8 cellular contexts compared by ENCODE assay signal in the genomic region with DNA sequence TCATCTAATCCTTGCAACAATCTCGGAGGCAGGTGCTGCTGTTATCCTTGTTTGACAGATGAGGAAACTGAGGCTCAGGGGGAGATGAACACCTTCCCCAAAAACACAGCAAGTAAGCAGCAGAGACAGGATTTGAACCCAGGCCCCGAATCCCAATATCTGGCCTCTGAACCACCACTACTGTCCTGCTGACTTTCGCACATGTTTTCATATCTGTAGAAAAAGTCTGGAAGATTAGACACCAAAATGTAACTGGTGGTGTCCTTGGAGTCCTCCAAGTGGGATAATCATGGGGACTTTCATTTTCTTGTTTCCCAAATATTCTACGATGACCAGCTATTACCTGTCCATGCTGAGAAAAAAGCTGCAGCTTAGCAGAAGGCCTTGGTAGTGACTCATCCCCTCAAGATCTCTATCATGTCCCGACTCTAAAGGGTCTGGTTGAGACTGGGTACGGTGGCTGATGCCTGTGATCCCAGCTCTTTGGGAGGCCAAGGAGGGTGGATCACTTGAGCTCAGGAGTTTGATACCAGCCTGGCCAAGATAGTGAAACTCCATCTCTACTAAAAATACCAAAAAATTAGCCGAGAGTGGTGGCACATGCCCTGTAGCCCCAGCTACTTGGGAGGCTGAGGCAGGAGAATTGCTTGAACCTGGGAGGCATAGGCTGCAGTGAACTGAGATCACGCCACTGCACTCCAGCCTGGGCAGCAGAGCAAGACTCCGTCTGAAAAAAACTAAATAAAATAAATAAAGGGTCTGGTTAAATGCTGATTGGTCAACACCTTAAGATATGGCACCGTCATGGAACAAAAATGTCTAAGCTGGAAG. TPM values are rescaled to one million over a fixed set of nuclear protein-coding genes. Genes with fewer than 3 reads are reported as not detected.
A peak's percentile ranks its signal among the peaks of the same experiment; 100 is the strongest.
DNase-seq lines count a peak whose midpoint lies in the region; TF ChIP-seq lines count a peak whose summit lies in the region.
"Had no signal": no experiment of that assay in that cellular context is flagged by ENCODE, and none has a peak within 500 bp of the region (broad histone marks: within the 10 kb centered on the region; RNA-seq: fewer than 3 reads in every experiment).

No MANE protein-coding gene starts in this region.

- intact Hi-C loops in activated T-helper 1 cell treated with anti-CD3 and anti-CD28 coated beads, Interleukin-12 subunit alpha, Interleukin-12 subunit beta, Interleukin-2, Interleukin-4 antibody, amounts not matched to agents 30 ng/mL and 10 ng/mL and 1 ng/mL, durations not matched to agents 14 hours and 24 hours and 36 hours (cut with micrococcal nuclease) = no loop called here

- DNase-seq in HFFc6 (peak; percentile 57), islet precursor cell (peak; percentile 70), substantia nigra (lab: John Stamatoyannopoulos, UW) (no peak), putamen (ENCODE audit: low spot score) (no peak), nucleus accumbens (lab: John Stamatoyannopoulos, UW) (no peak), type B pancreatic cell (ENCODE audit: extremely low spot score, unreplicated experiment) (no peak)
- DNase-seq in activated T-helper 1 cell treated with anti-CD3 and anti-CD28 coated beads, Interleukin-12 subunit alpha, Interleukin-12 subunit beta, Interleukin-2, Interleukin-4 antibody, amounts not matched to agents 30 ng/mL and 10 ng/mL and 1 ng/mL, durations not matched to agents 14 hours and 24 hours and 36 hours (ENCODE audit: low spot score) = no peak
- DNase-seq: NCI-H2029 treated with DMSO at 0.1 percent for 48 hours had no signal

- H3K27ac ChIP-seq in substantia nigra (ENCODE audit: low read depth, low read length, poor library complexity, severe bottlenecking) = peak overlapping the region; percentile 78

- H3K4me1 Mint-ChIP-seq in HFFc6 (ENCODE audit: low read depth) = peaks cover 27% of the 10 kb centered on the region
- H3K4me1 Mint-ChIP-seq in activated T-helper 1 cell treated with anti-CD3 and anti-CD28 coated beads, Interleukin-12 subunit alpha, Interleukin-12 subunit beta, Interleukin-2, Interleukin-4 antibody, amounts not matched to agents 30 ng/mL and 10 ng/mL and 1 ng/mL, durations not matched to agents 14 hours and 24 hours and 36 hours (ENCODE audit: low read depth) = peaks cover 42% of the 10 kb centered on the region
- no peaks in the 10 kb centered on the region for H3K4me1 Mint-ChIP-seq in type B pancreatic cell (ENCODE audit: unreplicated experiment)

- H3K36me3 Mint-ChIP-seq in HFFc6 (ENCODE audit: low read depth) = peaks cover 16% of the 10 kb centered on the region
- peaks cover 35% of the 10 kb centered on the region for H3K36me3 Mint-ChIP-seq in activated T-helper 1 cell treated with anti-CD3 and anti-CD28 coated beads, Interleukin-12 subunit alpha, Interleukin-12 subunit beta, Interleukin-2, Interleukin-4 antibody, amounts not matched to agents 30 ng/mL and 10 ng/mL and 1 ng/mL, durations not matched to agents 14 hours and 24 hours and 36 hours (ENCODE audit: low read depth)
- H3K36me3 Mint-ChIP-seq in type B pancreatic cell = no peaks in the 10 kb centered on the region

- H3K4me3 Mint-ChIP-seq in HFFc6 = peak overlapping the region; percentile 77
- H3K4me3 Mint-ChIP-seq in activated T-helper 1 cell treated with anti-CD3 and anti-CD28 coated beads, Interleukin-12 subunit alpha, Interleukin-12 subunit beta, Interleukin-2, Interleukin-4 antibody, amounts not matched to agents 30 ng/mL and 10 ng/mL and 1 ng/mL, durations not matched to agents 14 hours and 24 hours and 36 hours = no peak overlapping the region
- no peak overlapping the region for H3K4me3 Mint-ChIP-seq in type B pancreatic cell

- TF ChIP-seq CTCF in HFFc6 (IDR thresholded peaks at IDR 0.05) (no peak), type B pancreatic cell (conservative IDR thresholded peaks at IDR 0.05) (no peak)

- H3K27me3 Mint-ChIP-seq in HFFc6 (ENCODE audit: insufficient read depth) = no peaks in the 10 kb centered on the region
- no peaks in the 10 kb centered on the region for H3K27me3 Mint-ChIP-seq in activated T-helper 1 cell treated with anti-CD3 and anti-CD28 coated beads, Interleukin-12 subunit alpha, Interleukin-12 subunit beta, Interleukin-2, Interleukin-4 antibody, amounts not matched to agents 30 ng/mL and 10 ng/mL and 1 ng/mL, durations not matched to agents 14 hours and 24 hours and 36 hours (ENCODE audit: insufficient read depth)
- H3K27me3 Mint-ChIP-seq in type B pancreatic cell = no peaks in the 10 kb centered on the region

- H3K27ac Mint-ChIP-seq in HFFc6 (peak overlapping the region; percentile 98), type B pancreatic cell (no peak overlapping the region)
- H3K27ac Mint-ChIP-seq in activated T-helper 1 cell treated with anti-CD3 and anti-CD28 coated beads, Interleukin-12 subunit alpha, Interleukin-12 subunit beta, Interleukin-2, Interleukin-4 antibody, amounts not matched to agents 30 ng/mL and 10 ng/mL and 1 ng/mL, durations not matched to agents 14 hours and 24 hours and 36 hours = peak overlapping the region; percentile 82

- H3K9me3 Mint-ChIP-seq in HFFc6 = peaks cover 12% of the 10 kb centered on the region
- peaks cover 8% of the 10 kb centered on the region for H3K9me3 Mint-ChIP-seq in activated T-helper 1 cell treated with anti-CD3 and anti-CD28 coated beads, Interleukin-12 subunit alpha, Interleukin-12 subunit beta, Interleukin-2, Interleukin-4 antibody, amounts not matched to agents 30 ng/mL and 10 ng/mL and 1 ng/mL, durations not matched to agents 14 hours and 24 hours and 36 hours
- H3K9me3 Mint-ChIP-seq in type B pancreatic cell = peaks cover 6% of the 10 kb centered on the region

RNA-seq across cellular contexts. Expression of gene IRAK2, which starts 8.6 kb away (rescaled TPM):
- 1 to 10 TPM; 2.6 to 4.4 (median 3.5) TPM for total RNA-seq in HFFc6 (2021; fragmentation: NEBNext Ultra II Directional; extraction: Animal tissue kit (Norgen Biotek cat#: 25700))
- 8.1 and 8.6 TPM in 2 replicates for total RNA-seq in activated T-helper 1 cell treated with anti-CD3 and anti-CD28 coated beads, Interleukin-12 subunit alpha, Interleukin-12 subunit beta, Interleukin-2, Interleukin-4 antibody, amounts not matched to agents 30 ng/mL and 10 ng/mL and 1 ng/mL, durations not matched to agents 14 hours and 24 hours and 36 hours
- total RNA-seq in type B pancreatic cell (ENCODE audit: low replicate concordance) = 1.4 and 2.5 TPM in 2 replicates

RNA-seq across cellular contexts. Expression of gene VHL, which starts 31.7 kb away (rescaled TPM):
- total RNA-seq in HFFc6 (2021; fragmentation: NEBNext Ultra II Directional; extraction: Animal tissue kit (Norgen Biotek cat#: 25700)) = 10 to 100 TPM; 16.1 to 21.8 (median 19.5) TPM
- 59.6 and 65.8 TPM in 2 replicates for total RNA-seq in activated T-helper 1 cell treated with anti-CD3 and anti-CD28 coated beads, Interleukin-12 subunit alpha, Interleukin-12 subunit beta, Interleukin-2, Interleukin-4 antibody, amounts not matched to agents 30 ng/mL and 10 ng/mL and 1 ng/mL, durations not matched to agents 14 hours and 24 hours and 36 hours
- total RNA-seq in type B pancreatic cell (ENCODE audit: low replicate concordance) = 58.6 and 73.4 TPM in 2 replicates

RNA-seq across cellular contexts. Expression of gene BRK1, which starts 57.8 kb away (rescaled TPM):
- total RNA-seq in HFFc6 (2021; fragmentation: NEBNext Ultra II Directional; extraction: Animal tissue kit (Norgen Biotek cat#: 25700)) = 100 to 1,000 TPM; 161 to 176 (median 173) TPM
- total RNA-seq in activated T-helper 1 cell treated with anti-CD3 and anti-CD28 coated beads, Interleukin-12 subunit alpha, Interleukin-12 subunit beta, Interleukin-2, Interleukin-4 antibody, amounts not matched to agents 30 ng/mL and 10 ng/mL and 1 ng/mL, durations not matched to agents 14 hours and 24 hours and 36 hours = 97.2 and 105 TPM in 2 replicates
- total RNA-seq in type B pancreatic cell (ENCODE audit: low replicate concordance) = 132 and 147 TPM in 2 replicates

Comparison
In these comparisons a context has a peak if more than half of its experiments do, and no peak if none do; other contexts are left out.
1. DNase-seq: peak in HFFc6 (single experiment) and islet precursor cell (single experiment); none in activated T-helper 1 cell treated with anti-CD3 and anti-CD28 coated beads, Interleukin-12 subunit alpha, Interleukin-12 subunit beta, Interleukin-2, Interleukin-4 antibody, amounts not matched to agents 30 ng/mL and 10 ng/mL and 1 ng/mL, durations not matched to agents 14 hours and 24 hours and 36 hours (single experiment), substantia nigra (0 of 49), putamen (single experiment), nucleus accumbens (0 of 56) and type B pancreatic cell (single experiment).